Comparison of ENCODE assay signal across 17 cellular contexts in the genomic region with DNA sequence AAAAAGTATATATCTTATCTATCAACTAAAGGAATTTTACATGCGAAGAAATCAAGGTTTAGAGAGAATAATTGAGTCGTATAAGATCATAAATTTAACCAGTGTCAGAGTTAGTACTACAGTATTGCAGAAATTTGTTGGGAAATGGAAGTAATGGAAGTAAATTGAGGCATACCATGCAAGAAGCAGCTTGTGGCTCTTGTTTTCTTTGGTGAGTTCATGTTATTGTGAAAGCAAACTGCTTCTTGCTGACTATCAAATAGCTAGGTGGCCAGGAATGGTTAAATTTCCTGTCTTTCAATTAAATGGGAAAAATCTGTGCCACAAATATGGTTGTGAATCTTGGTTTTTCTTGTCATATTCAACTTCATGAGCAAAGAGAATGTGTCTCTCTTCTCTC.
DNase-seq lines count a peak whose midpoint lies in the region; ATAC-seq, FAIRE-seq and TF ChIP-seq lines count a peak whose summit lies in the region.
"Had no signal": no experiment of that assay in that cellular context is flagged by ENCODE, and none has a peak within 500 bp of the region (broad histone marks: within the 10 kb centered on the region; RNA-seq: fewer than 3 reads in every experiment).

No MANE protein-coding gene starts in this region.

- peaks cover 29% of the 10 kb centered on the region for H3K27me3 Mint-ChIP-seq in activated T-cell treated with anti-CD3 and anti-CD28 coated beads, Interleukin-2, amount 50 U/mL, for 72 hours (ENCODE audit: low read depth)
- H3K27me3 Mint-ChIP-seq in Calu3 (ENCODE audit: unreplicated experiment) = no peaks in the 10 kb centered on the region

- CTCF ChIA-PET in Calu3 (lab: Charles Lee) = no interaction called here

- no peaks in the 10 kb centered on the region for H3K27me3 ChIP-seq in bronchial epithelial cell (ENCODE audit: control insufficient read depth, insufficient read depth, low read length)
- no peaks in the 10 kb centered on the region for H3K27me3 ChIP-seq in right lobe of liver
- H3K27me3 ChIP-seq: BLaER1 treated with 17β-estradiol and CSF1 and Interleukin-3, amounts not matched to agents 10 nM and 100 nM had no signal

- no peaks in the 10 kb centered on the region for H3K4me1 ChIP-seq in right lobe of liver
- H3K4me1 ChIP-seq: BLaER1 treated with 17β-estradiol and CSF1 and Interleukin-3, amounts not matched to agents 10 nM and 100 nM had no signal

- H3K4me1 Mint-ChIP-seq in activated T-cell treated with anti-CD3 and anti-CD28 coated beads, Interleukin-2, amount 50 U/mL, for 72 hours (ENCODE audit: low read depth) = peaks cover 9% of the 10 kb centered on the region
- peaks cover 75% of the 10 kb centered on the region for H3K4me1 Mint-ChIP-seq in Calu3 (ENCODE audit: low read depth, unreplicated experiment)
- H3K4me1 Mint-ChIP-seq: B cell had no signal

- H3K9me3 ChIP-seq in right lobe of liver = no peaks in the 10 kb centered on the region
- H3K9me3 ChIP-seq: BLaER1 treated with 17β-estradiol and CSF1 and Interleukin-3, amounts not matched to agents 10 nM and 100 nM had no signal

- H3K4me3 ChIP-seq in bronchial epithelial cell (ENCODE audit: low read depth, low read length) (no peak overlapping the region), right lobe of liver (no peak overlapping the region)
- H3K4me3 ChIP-seq: BLaER1 treated with 17β-estradiol and CSF1 and Interleukin-3, amounts not matched to agents 10 nM and 100 nM; GM23248 had no signal

- H3K36me3 Mint-ChIP-seq in activated T-cell treated with anti-CD3 and anti-CD28 coated beads, Interleukin-2, amount 50 U/mL, for 72 hours (ENCODE audit: insufficient read depth in 2 of 2) = peaks cover 0 to 2% of the 10 kb centered on the region in 2 donors
- no peaks in the 10 kb centered on the region for H3K36me3 Mint-ChIP-seq in Calu3 (ENCODE audit: insufficient read depth, unreplicated experiment)
- H3K36me3 Mint-ChIP-seq: CD8-positive, alpha-beta T cell had no signal

- ATAC-seq in activated T-cell treated with anti-CD3 and anti-CD28 coated beads, Interleukin-2, amount 50 U/mL, for 72 hours (replicated peaks in 1 of 2) = no peak
- ATAC-seq in right lobe of liver (no peak), GM18502 (IDR thresholded peaks at IDR 0.05; ENCODE audit: poor library complexity, unreplicated experiment) (no peak)
- ATAC-seq: CD8-positive, alpha-beta T cell had no signal

- no TSS peak for BruUV-seq in Calu3 (replicated peaks; lab: Mats Ljungman, UMichigan)

- H3K36me3 ChIP-seq in bronchial epithelial cell (ENCODE audit: control insufficient read depth, insufficient read depth, low read length) (no peaks in the 10 kb centered on the region), right lobe of liver (no peaks in the 10 kb centered on the region)
- H3K36me3 ChIP-seq: BLaER1 treated with 17β-estradiol and CSF1 and Interleukin-3, amounts not matched to agents 10 nM and 100 nM had no signal

- intact Hi-C loops in Calu3 (cut with micrococcal nuclease; ENCODE audit: unreplicated experiment) = no loop called here
- intact Hi-C loops in right lobe of liver (cut with DNase I) = no loop called here

- no peak overlapping the region for H3K27ac ChIP-seq in right lobe of liver
- H3K27ac ChIP-seq: BLaER1 treated with 17β-estradiol and CSF1 and Interleukin-3, amounts not matched to agents 10 nM and 100 nM; GM23248 had no signal

- TF ChIP-seq CTCF in Calu3 (IDR thresholded peaks at IDR 0.05; ENCODE audit: unreplicated experiment) (no peak), bronchial epithelial cell (IDR thresholded peaks at IDR 0.05; ENCODE audit: insufficient read depth, low read length, severe bottlenecking) (no peak), right lobe of liver (IDR thresholded peaks at IDR 0.05) (no peak)

- peak overlapping the region in 1 of 2 donors; percentile 27 for H3K4me3 Mint-ChIP-seq in activated T-cell treated with anti-CD3 and anti-CD28 coated beads, Interleukin-2, amount 50 U/mL, for 72 hours
- H3K4me3 Mint-ChIP-seq in Calu3 (ENCODE audit: low read depth, unreplicated experiment) = no peak overlapping the region
- H3K4me3 Mint-ChIP-seq: B cell; CD8-positive, alpha-beta T cell had no signal

- peak overlapping the region; percentile 90 for H3K27ac Mint-ChIP-seq in activated T-cell treated with anti-CD3 and anti-CD28 coated beads, Interleukin-2, amount 50 U/mL, for 72 hours
- peak overlapping the region; percentile 83 for H3K27ac Mint-ChIP-seq in Calu3 (ENCODE audit: unreplicated experiment)
- H3K27ac Mint-ChIP-seq: B cell; CD8-positive, alpha-beta T cell had no signal

- no peak for TF ChIP-seq POLR2A in right lobe of liver (IDR thresholded peaks at IDR 0.05)

- no peak for FAIRE-seq in bronchial epithelial cell (lab: Jason Lieb, UNC)
- FAIRE-seq: G401.6, GM12891, GM18507, H54 had no signal

- no peaks in the 10 kb centered on the region for H3K9me3 Mint-ChIP-seq in activated T-cell treated with anti-CD3 and anti-CD28 coated beads, Interleukin-2, amount 50 U/mL, for 72 hours
- H3K9me3 Mint-ChIP-seq in Calu3 (ENCODE audit: low read depth, unreplicated experiment) = no peaks in the 10 kb centered on the region
- H3K9me3 Mint-ChIP-seq: CD8-positive, alpha-beta T cell had no signal

- WGBS in right lobe of liver (ENCODE audit: insufficient coverage, low coverage, low lambda C conversion rate, missing lambda C conversion rate) = 78% methylated on average over 2 of the region's 2 CpGs

- DNase-seq in activated T-cell treated with anti-CD3 and anti-CD28 coated beads, Interleukin-2, amount 50 U/mL, for 72 hours = no peak
- no peak for DNase-seq in activated T-cell treated with anti-CD3 and anti-CD28 coated beads, Interleukin-2, amount 50 U/mL, for 48 hours
- no peak for DNase-seq in Calu3
- peak; percentile 68 for DNase-seq in bronchial epithelial cell (ENCODE audit: low read depth)
- no peak for DNase-seq in right lobe of liver
- no peak for DNase-seq in anterior cingulate cortex (lab: John Stamatoyannopoulos, UW)
- DNase-seq: 8988T; CD8-positive, alpha-beta T cell; GM23248; HCEC 1CT had no signal
